8 cellular contexts compared by ENCODE assay signal in genomic region chr6:108260809-108261569, GRCh38. TPM values are rescaled to one million over a fixed set of nuclear protein-coding genes. Genes with fewer than 3 reads are reported as not detected.
DNase-seq lines count a peak whose midpoint lies in the region; ATAC-seq and TF ChIP-seq lines count a peak whose summit lies in the region.

TSS of gene SNX3 (minus strand) at chr6:108261040. CDS start at chr6:108260921, 119 bp downstream.

- H3K36me3 Mint-ChIP-seq in HFFc6 (ENCODE audit: low read depth), result no peaks in the 10 kb centered on the region
- H3K36me3 Mint-ChIP-seq in activated naive CD4-positive, alpha-beta T cell treated with anti-CD3 and anti-CD28 coated beads, Interleukin-2, amount 50 U/mL, for 24 hours, result peaks cover 4% of the 10 kb centered on the region

- peak within 1 kb of the TSS; percentile 92 for H3K27ac ChIP-seq in suprapubic skin

- TF ChIP-seq POLR2A in NB4 (IDR thresholded peaks at IDR 0.05; ENCODE audit: extremely low read depth, insufficient read length) (peak; percentile 86), suprapubic skin (IDR thresholded peaks at IDR 0.05) (peak in 1 of 2 donors; percentile 52)

- peaks cover 31% of the 10 kb centered on the region for H3K4me1 ChIP-seq in suprapubic skin

- H3K9me3 Mint-ChIP-seq in HFFc6, result no peaks in the 10 kb centered on the region
- H3K9me3 Mint-ChIP-seq in activated naive CD4-positive, alpha-beta T cell treated with anti-CD3 and anti-CD28 coated beads, Interleukin-2, amount 50 U/mL, for 24 hours, result no peaks in the 10 kb centered on the region

- H3K4me3 Mint-ChIP-seq in HFFc6, result peak within 1 kb of the TSS; percentile 91
- peak within 1 kb of the TSS; percentile 90 for H3K4me3 Mint-ChIP-seq in activated naive CD4-positive, alpha-beta T cell treated with anti-CD3 and anti-CD28 coated beads, Interleukin-2, amount 50 U/mL, for 24 hours

- H3K4me1 Mint-ChIP-seq in HFFc6 (ENCODE audit: low read depth), result peaks cover 14% of the 10 kb centered on the region
- H3K4me1 Mint-ChIP-seq in activated naive CD4-positive, alpha-beta T cell treated with anti-CD3 and anti-CD28 coated beads, Interleukin-2, amount 50 U/mL, for 24 hours, result peaks cover 29% of the 10 kb centered on the region

- no peaks in the 10 kb centered on the region for H3K27me3 ChIP-seq in suprapubic skin

- POLR2A ChIA-PET in GM10248 (lab: Yijun Ruan, JAX), result interaction anchor here (0.8 to 0.9 kb wide), 2 partner anchors 12 to 34 kb away, joined by 3 to 4 read pairs; partner anchors contain the start of gene AFG1L

- TF ChIP-seq EP300 in suprapubic skin (IDR thresholded peaks at IDR 0.05), result no peak

- no peaks in the 10 kb centered on the region; the same call in 1 of the 2 replicates for H3K27me3 Mint-ChIP-seq in HFFc6 (ENCODE audit: insufficient read depth)
- H3K27me3 Mint-ChIP-seq in activated naive CD4-positive, alpha-beta T cell treated with anti-CD3 and anti-CD28 coated beads, Interleukin-2, amount 50 U/mL, for 24 hours, result no peaks in the 10 kb centered on the region

- CTCF ChIA-PET in GM10248 (lab: Yijun Ruan, JAX), result interaction anchor here (0.5 to 2.3 kb wide), 13 partner anchors 9 to 319 kb away, joined by 3 to 9 read pairs (median 3); partner anchors contain the start of gene AFG1L

- H3K4me3 ChIP-seq in NB4 (ENCODE audit: low read depth, low read length) (peak within 1 kb of the TSS; percentile 94), suprapubic skin (peak within 1 kb of the TSS; percentile 70)

- peak; percentile 23 for TF ChIP-seq CTCF in GM10248 (IDR thresholded peaks at IDR 0.05; ENCODE audit: control extremely low read depth, extremely low read depth, low read depth, missing control alignments)
- no peak for TF ChIP-seq CTCF in HFFc6 (IDR thresholded peaks at IDR 0.05)
- TF ChIP-seq CTCF in NB4 (IDR thresholded peaks at IDR 0.05; ENCODE audit: low read depth, low read length), result peak; percentile 2
- TF ChIP-seq CTCF in suprapubic skin (IDR thresholded peaks at IDR 0.05), result no peak

- WGBS in suprapubic skin, result 0% methylated on average over 12 of the region's 83 CpGs

- H3K9me3 ChIP-seq in suprapubic skin, result no peaks in the 10 kb centered on the region

- no peaks in the 10 kb centered on the region for H3K36me3 ChIP-seq in suprapubic skin

- peak within 1 kb of the TSS; percentile 94 for H3K27ac Mint-ChIP-seq in HFFc6
- peak within 1 kb of the TSS; percentile 90 for H3K27ac Mint-ChIP-seq in activated naive CD4-positive, alpha-beta T cell treated with anti-CD3 and anti-CD28 coated beads, Interleukin-2, amount 50 U/mL, for 24 hours

- ATAC-seq in SK-N-SH treated with all-trans-retinoic acid at 6 μM for 48 hours, result peak; percentile 95

- DNase-seq in GM10248 (ENCODE audit: extremely low spot score) (peak; percentile 95), HFFc6 (peak; percentile 97), NB4 (ENCODE audit: low read depth) (peak; percentile 99), germinal center (ENCODE audit: low spot score) (peak; percentile 97), nucleus accumbens (lab: John Stamatoyannopoulos, UW) (peak; percentile 43 to 95 (median 88)), suprapubic skin (ENCODE audit: low spot score in 2 of 2) (peak; percentile 93 to 97)

TF ChIP-seq in SK-N-SH treated with all-trans-retinoic acid at 6 μM for 48 hours, 23 proteins besides CTCF, POLR2A, EP300 and RAD21:
- no peak for TF ChIP-seq ZFP30 (CRISPR knock-in tag; IDR thresholded peaks at IDR 0.05)
- TF ChIP-seq TCF4 (CRISPR knock-in tag; IDR thresholded peaks at IDR 0.05; ENCODE audit: borderline replicate concordance), result no peak
- TF ChIP-seq RARB (CRISPR knock-in tag; IDR thresholded peaks at IDR 0.05), result no peak
- TF ChIP-seq SNAI2 (CRISPR knock-in tag; IDR thresholded peaks at IDR 0.05), result no peak
- TF ChIP-seq OSR1 (CRISPR knock-in tag; IDR thresholded peaks at IDR 0.05), result no peak
- no peak for TF ChIP-seq PPARA (CRISPR knock-in tag; IDR thresholded peaks at IDR 0.05; ENCODE audit: borderline replicate concordance)
- no peak for TF ChIP-seq CSRNP3 (CRISPR knock-in tag; IDR thresholded peaks at IDR 0.05)
- TF ChIP-seq ZNF70 (CRISPR knock-in tag; IDR thresholded peaks at IDR 0.05), result no peak
- TF ChIP-seq ZNF8 (CRISPR knock-in tag; IDR thresholded peaks at IDR 0.05), result no peak
- no peak for TF ChIP-seq ZNF565 (CRISPR knock-in tag; conservative IDR thresholded peaks at IDR 0.05; ENCODE audit: low read depth)
- TF ChIP-seq ARNTL (CRISPR knock-in tag; IDR thresholded peaks at IDR 0.05; ENCODE audit: borderline replicate concordance, low read depth), result no peak
- TF ChIP-seq ISL1 (CRISPR knock-in tag; IDR thresholded peaks at IDR 0.05), result no peak
- TF ChIP-seq TSHZ2 (CRISPR knock-in tag; IDR thresholded peaks at IDR 0.05), result no peak; the same call in 1 of the 2 replicates
- TF ChIP-seq ESRRG (CRISPR knock-in tag; IDR thresholded peaks at IDR 0.05), result no peak
- TF ChIP-seq BACH2 (CRISPR knock-in tag; IDR thresholded peaks at IDR 0.05; ENCODE audit: borderline replicate concordance), result no peak
- no peak for TF ChIP-seq PATZ1 (CRISPR knock-in tag; IDR thresholded peaks at IDR 0.05; ENCODE audit: borderline replicate concordance)
- no peak for TF ChIP-seq TOX (CRISPR knock-in tag; IDR thresholded peaks at IDR 0.05; ENCODE audit: borderline replicate concordance)

RNA-seq across cellular contexts. Expression of gene SNX3, which starts in this region (rescaled TPM):
- 100 to 1,000 TPM; 148 to 195 (median 189) TPM for total RNA-seq in HFFc6 (2021; fragmentation: NEBNext Ultra II Directional; extraction: Animal tissue kit (Norgen Biotek cat#: 25700))
- 10 to 100 TPM; 80.9 to 97.4 (median 96.6) TPM for total RNA-seq in suprapubic skin

Comparison
In these comparisons a context has a peak if more than half of its experiments do, and no peak if none do; other contexts are left out.
1. Peak in every context shown above with its lines: DNase-seq, ATAC-seq, H3K4me3 ChIP-seq and H3K27ac ChIP-seq.
2. CTCF ChIP-seq: peak in GM10248 (single experiment) and NB4 (single experiment); none in HFFc6 (single experiment) and suprapubic skin (0 of 2).